In genomic region chr16:19029980-19030379, GRCh38 we compare ENCODE assay signal across 12 cellular contexts. TPM values are rescaled to one million over a fixed set of nuclear protein-coding genes. Genes with fewer than 3 reads are reported as not detected.
"Had no signal": no experiment of that assay in that cellular context is flagged by ENCODE, and none has a peak within 500 bp of the region (broad histone marks: within the 10 kb centered on the region; RNA-seq: fewer than 3 reads in every experiment).

No MANE protein-coding gene starts in this region.

- H3K9me3 ChIP-seq: breast epithelium, tibial artery, upper lobe of right lung had no signal

- H3K4me1 ChIP-seq: breast epithelium, tibial artery, upper lobe of right lung had no signal

- ATAC-seq: naive thymus-derived CD8-positive, alpha-beta T cell; upper lobe of right lung had no signal

- DNase-seq: erythroblast; immature natural killer cell; mammary epithelial cell; naive thymus-derived CD8-positive, alpha-beta T cell; posterior cingulate gyrus; right cardiac atrium; stimulated activated CD4-positive, alpha-beta T cell treated with anti-CD3 and anti-CD28 coated beads, Interleukin-2, amount 100 ng/mL, for 48 hours; tibial artery; upper lobe of right lung had no signal

- H3K27ac ChIP-seq: breast epithelium, tibial artery, upper lobe of right lung had no signal

- H3K36me3 ChIP-seq: breast epithelium, tibial artery, upper lobe of right lung had no signal

- H3K27me3 ChIP-seq: breast epithelium, tibial artery, upper lobe of right lung had no signal

- H3K4me3 ChIP-seq: breast epithelium, smooth muscle cell, tibial artery, upper lobe of right lung had no signal

RNA-seq across cellular contexts. Expression of gene TMC7, which starts 46.2 kb away (rescaled TPM):
- total RNA-seq: mononuclear cell; naive thymus-derived CD8-positive, alpha-beta T cell had no signal
- polyA plus RNA-seq: immature natural killer cell; naive thymus-derived CD8-positive, alpha-beta T cell had no signal
